ENCODE assay signal across 12 cellular contexts in genomic region chr6:143195349-143195845, GRCh38.
"Had no signal": no experiment of that assay in that cellular context is flagged by ENCODE, and none has a peak within 500 bp of the region (broad histone marks: within the 10 kb centered on the region; RNA-seq: fewer than 3 reads in every experiment).

No MANE protein-coding gene starts in this region.

- DNase-seq: activated CD4-positive, alpha-beta memory T cell treated with anti-CD3 and anti-CD28 coated beads, Interleukin-2, amount 10 ng/mL, durations not matched to agents 7 days and 5 days; activated CD4-positive, alpha-beta T cell treated with anti-CD3 and anti-CD28 coated beads for 36 hours; activated T-cell treated with anti-CD3 and anti-CD28 coated beads, Interleukin-2, amount 50 U/mL, for 48 hours; immature natural killer cell; natural killer cell; SW 1271; T-helper 9 cell had no signal

- H3K36me3 ChIP-seq: SJSA1 had no signal

- H3K4me1 ChIP-seq: SJSA1 had no signal

- H3K4me1 Mint-ChIP-seq: activated CD4-positive, alpha-beta memory T cell treated with anti-CD3 and anti-CD28 coated beads, Interleukin-2, amount 10 ng/mL, durations not matched to agents 7 days and 5 days; immature natural killer cell; natural killer cell; stimulated activated memory B cell treated with anti-CD40 and anti-IgM and Interleukin-4, amounts not matched to agents 10 μg/mL and 1 μg/mL and 100 μg/mL, for 72 hours had no signal

- H3K27ac ChIP-seq: SJSA1, tibial nerve, VCaP had no signal

- H3K4me3 Mint-ChIP-seq: activated CD4-positive, alpha-beta memory T cell treated with anti-CD3 and anti-CD28 coated beads, Interleukin-2, amount 10 ng/mL, durations not matched to agents 7 days and 5 days; activated CD4-positive, alpha-beta T cell treated with anti-CD3 and anti-CD28 coated beads for 36 hours; immature natural killer cell; memory B cell; natural killer cell; stimulated activated memory B cell treated with anti-CD40 and anti-IgM and Interleukin-4, amounts not matched to agents 10 μg/mL and 1 μg/mL and 100 μg/mL, for 72 hours had no signal

- ATAC-seq: activated CD4-positive, alpha-beta T cell treated with anti-CD3 and anti-CD28 coated beads for 36 hours; natural killer cell; stimulated activated memory B cell treated with anti-CD40 and anti-IgM and Interleukin-4, amounts not matched to agents 10 μg/mL and 1 μg/mL and 100 μg/mL, for 72 hours had no signal

- H3K36me3 Mint-ChIP-seq: natural killer cell had no signal

- H3K9me3 ChIP-seq: SJSA1, tibial nerve had no signal

- H3K27ac Mint-ChIP-seq: activated CD4-positive, alpha-beta memory T cell treated with anti-CD3 and anti-CD28 coated beads, Interleukin-2, amount 10 ng/mL, durations not matched to agents 7 days and 5 days; activated CD4-positive, alpha-beta T cell treated with anti-CD3 and anti-CD28 coated beads for 36 hours; immature natural killer cell; memory B cell; natural killer cell; stimulated activated memory B cell treated with anti-CD40 and anti-IgM and Interleukin-4, amounts not matched to agents 10 μg/mL and 1 μg/mL and 100 μg/mL, for 72 hours had no signal

- H3K27me3 ChIP-seq: SJSA1, tibial nerve had no signal

- H3K27me3 Mint-ChIP-seq: activated CD4-positive, alpha-beta memory T cell treated with anti-CD3 and anti-CD28 coated beads, Interleukin-2, amount 10 ng/mL, durations not matched to agents 7 days and 5 days; activated CD4-positive, alpha-beta T cell treated with anti-CD3 and anti-CD28 coated beads for 36 hours; memory B cell; stimulated activated memory B cell treated with anti-CD40 and anti-IgM and Interleukin-4, amounts not matched to agents 10 μg/mL and 1 μg/mL and 100 μg/mL, for 72 hours had no signal

- H3K4me3 ChIP-seq: SJSA1, tibial nerve had no signal

- H3K9me3 Mint-ChIP-seq: activated CD4-positive, alpha-beta memory T cell treated with anti-CD3 and anti-CD28 coated beads, Interleukin-2, amount 10 ng/mL, durations not matched to agents 7 days and 5 days; immature natural killer cell; natural killer cell; stimulated activated memory B cell treated with anti-CD40 and anti-IgM and Interleukin-4, amounts not matched to agents 10 μg/mL and 1 μg/mL and 100 μg/mL, for 72 hours had no signal
